In genomic region chr5:142900926-142901325, GRCh38 we compare ENCODE assay signal across 13 cellular contexts.
DNase-seq lines count a peak whose midpoint lies in the region; ATAC-seq and TF ChIP-seq lines count a peak whose summit lies in the region.
"Had no signal": no experiment of that assay in that cellular context is flagged by ENCODE, and none has a peak within 500 bp of the region (broad histone marks: within the 10 kb centered on the region; RNA-seq: fewer than 3 reads in every experiment).

No MANE protein-coding gene starts in this region.

- intact Hi-C loops in heart right ventricle (cut with DNase I) (no loop called here), lower leg skin (cut with DNase I; ENCODE audit: low total_unique reads) (no loop called here)

- no peaks in the 10 kb centered on the region for H3K79me2 ChIP-seq in trophoblast cell (ENCODE audit: control insufficient read depth, insufficient read depth, low read length, poor library complexity)

- no peak overlapping the region for H3K4me3 ChIP-seq in trophoblast cell (ENCODE audit: low read depth, low read length)
- H3K4me3 ChIP-seq in heart right ventricle, result no peak overlapping the region
- no peak overlapping the region for H3K4me3 ChIP-seq in lower leg skin (ENCODE audit: low read depth, poor library complexity, severe bottlenecking)
- H3K4me3 ChIP-seq: mucosa of descending colon, sigmoid colon, thoracic aorta had no signal

- ATAC-seq in SK-N-SH treated with all-trans-retinoic acid at 6 μM for 48 hours, result no peak
- ATAC-seq in heart right ventricle, result no peak
- no peak for ATAC-seq in HG03571 (IDR thresholded peaks at IDR 0.05; ENCODE audit: unreplicated experiment)
- ATAC-seq: mucosa of descending colon had no signal

- H4K8ac ChIP-seq in trophoblast cell (ENCODE audit: low read depth, low read length), result no peak overlapping the region

- H3K4ac ChIP-seq in trophoblast cell (ENCODE audit: low read depth, low read length), result no peak overlapping the region

- H4K12ac ChIP-seq in trophoblast cell (ENCODE audit: low read depth, low read length), result no peak overlapping the region

- TF ChIP-seq CTCF in heart right ventricle (IDR thresholded peaks at IDR 0.05), result no peak
- TF ChIP-seq CTCF in lower leg skin (IDR thresholded peaks at IDR 0.05), result no peak

- H3K27ac ChIP-seq in trophoblast cell (ENCODE audit: low read depth, low read length) (peak overlapping the region; percentile 58), heart right ventricle (peak overlapping the region in 3 of 10 donors; percentile 66 to 74 (median 69))
- H3K27ac ChIP-seq: sigmoid colon, thoracic aorta had no signal

- H3K18ac ChIP-seq in trophoblast cell (ENCODE audit: low read length), result no peak overlapping the region

- no peaks in the 10 kb centered on the region for H3K27me3 ChIP-seq in trophoblast cell (ENCODE audit: insufficient read depth, low read length)
- H3K27me3 ChIP-seq in heart right ventricle, result no peaks in the 10 kb centered on the region
- H3K27me3 ChIP-seq: sigmoid colon had no signal

- no peak overlapping the region for H3K14ac ChIP-seq in trophoblast cell (ENCODE audit: low read length)

- no peak for TF ChIP-seq POLR2A in lower leg skin (IDR thresholded peaks at IDR 0.05)

- H3K4me1 ChIP-seq in trophoblast cell (ENCODE audit: control insufficient read depth in 1 of 2, insufficient read depth in 2 of 2, low read length in 2 of 2) (peaks cover 21 to 27% of the 10 kb centered on the region in 2 experiments), heart right ventricle (peaks cover 0 to 44% (median 25%) of the 10 kb centered on the region in 9 donors)
- H3K4me1 ChIP-seq: sigmoid colon had no signal

- H3K36me3 ChIP-seq in trophoblast cell (ENCODE audit: control insufficient read depth in 1 of 2, insufficient read depth in 2 of 2, low read length in 2 of 2), result no peaks in the 10 kb centered on the region
- H3K36me3 ChIP-seq in heart right ventricle, result peaks cover 0 to 73% (median 24%) of the 10 kb centered on the region in 9 donors

- no peak overlapping the region for H2AK5ac ChIP-seq in trophoblast cell (ENCODE audit: low read length)

- peak overlapping the region; percentile 29 for H3K4me2 ChIP-seq in trophoblast cell (ENCODE audit: low read length)

- no peak overlapping the region for H2AFZ ChIP-seq in trophoblast cell (ENCODE audit: insufficient read depth, low read length, poor library complexity)

- peak overlapping the region; percentile 83 for H2BK12ac ChIP-seq in trophoblast cell (ENCODE audit: low read length)

- WGBS in trophoblast cell (ENCODE audit: extremely low coverage, insufficient coverage, insufficient read length), result no CpG with 5 or more reads among the region's 5 CpGs
- 69 to 71% methylated on average over 5 of the region's 5 CpGs for WGBS in heart right ventricle, 2 donors
- 63 to 73% methylated on average over 5 of the region's 5 CpGs for WGBS in lower leg skin, 2 donors

- H3K9ac ChIP-seq in trophoblast cell (ENCODE audit: low read length), result no peak overlapping the region

- H2BK120ac ChIP-seq in trophoblast cell (ENCODE audit: insufficient read depth, low read length, poor library complexity), result no peak overlapping the region

- no peak overlapping the region for H3K23ac ChIP-seq in trophoblast cell (ENCODE audit: low read length)

- H3K9me3 ChIP-seq in trophoblast cell (ENCODE audit: insufficient read depth, low read depth, low read length), result no peaks in the 10 kb centered on the region
- H3K9me3 ChIP-seq in heart right ventricle, result no peaks in the 10 kb centered on the region
- H3K9me3 ChIP-seq: mucosa of descending colon, sigmoid colon, thoracic aorta had no signal

- DNase-seq in GM04504 (ENCODE audit: low read depth) (peak; percentile 32), fibroblast of peridontal ligament (ENCODE audit: extremely low read depth) (peak; percentile 94), trophoblast cell (peak; percentile 38 to 73), heart right ventricle (no peak), ecto neural progenitor cell (ENCODE audit: low spot score) (no peak), lower leg skin (ENCODE audit: low spot score in 2 of 2) (no peak)
- DNase-seq: activated naive CD8-positive, alpha-beta T cell treated with anti-CD3 and anti-CD28 coated beads, Interleukin-2, amount 10 ng/mL, durations not matched to agents 7 days and 5 days; mucosa of descending colon; MV-4-11; sigmoid colon had no signal

- no peak overlapping the region for H4K91ac ChIP-seq in trophoblast cell (ENCODE audit: low read depth, low read length)

- peak overlapping the region; percentile 71 for H2BK5ac ChIP-seq in trophoblast cell (ENCODE audit: low read depth, low read length, poor library complexity)

- H3K79me1 ChIP-seq in trophoblast cell (ENCODE audit: low read length), result peaks cover 9% of the 10 kb centered on the region

TF ChIP-seq in SK-N-SH treated with all-trans-retinoic acid at 6 μM for 48 hours, 23 proteins besides CTCF, POLR2A, EP300 and RAD21:
- TF ChIP-seq RARB (CRISPR knock-in tag; IDR thresholded peaks at IDR 0.05), result no peak
- TF ChIP-seq TSHZ2 (CRISPR knock-in tag; IDR thresholded peaks at IDR 0.05), result no peak
- TF ChIP-seq ZNF70 (CRISPR knock-in tag; IDR thresholded peaks at IDR 0.05), result 0 out of 2 replicates have a peak, but pooled peaks have one; percentile 12
- no peak for TF ChIP-seq ZC3H10 (CRISPR knock-in tag; IDR thresholded peaks at IDR 0.05)
- TF ChIP-seq OSR1 (CRISPR knock-in tag; IDR thresholded peaks at IDR 0.05), result no peak
- TF ChIP-seq TCF4 (CRISPR knock-in tag; IDR thresholded peaks at IDR 0.05; ENCODE audit: borderline replicate concordance), result no peak
- TF ChIP-seq BACH2 (CRISPR knock-in tag; IDR thresholded peaks at IDR 0.05; ENCODE audit: borderline replicate concordance), result no peak

Comparison
In these comparisons a context has a peak if more than half of its experiments do, and no peak if none do; other contexts are left out.
1. DNase-seq: peak in GM04504 (single experiment), fibroblast of peridontal ligament (single experiment) and trophoblast cell (2 of 2); none in heart right ventricle (0 of 2), ecto neural progenitor cell (single experiment) and lower leg skin (0 of 2).